In genomic region chr5:22644859-22645258, GRCh38 we compare ENCODE assay signal across 8 cellular contexts.
"Had no signal": no experiment of that assay in that cellular context is flagged by ENCODE, and none has a peak within 500 bp of the region (broad histone marks: within the 10 kb centered on the region; RNA-seq: fewer than 3 reads in every experiment).

No MANE protein-coding gene starts in this region.

- H3K9me3 ChIP-seq: HAP-1 had no signal

- H2AFZ ChIP-seq: GM23248 had no signal

- H3K36me3 ChIP-seq: HAP-1 had no signal

- ATAC-seq: HCT116 had no signal

- H3K27ac ChIP-seq: GM23248, HL-60 had no signal

- H3K4me3 ChIP-seq: GM23248, HAP-1 had no signal

- H3K9ac ChIP-seq: GM23248 had no signal

- DNase-seq: GM23248, GOT3, H7, HFFc6, KG1 had no signal

- H3K4me1 ChIP-seq: HAP-1 had no signal
